ENCODE assay signal across 8 cellular contexts in genomic region chr11:62806611-62807121, GRCh38. TPM values are rescaled to one million over a fixed set of nuclear protein-coding genes. Genes with fewer than 3 reads are reported as not detected.
DNase-seq lines count a peak whose midpoint lies in the region; ATAC-seq and TF ChIP-seq lines count a peak whose summit lies in the region.

No MANE protein-coding gene starts in this region.

- H3K36me3 Mint-ChIP-seq in Caco-2 (ENCODE audit: insufficient read depth, unreplicated experiment), result peaks cover 47% of the 10 kb centered on the region
- H3K36me3 Mint-ChIP-seq in natural killer cell treated with Interleukin-12 subunit alpha and Interleukin-12 subunit beta and Interleukin-15 and Interleukin-18, amount 100 ng/mL, for 72 hours, result peaks cover 12% of the 10 kb centered on the region

- H3K27me3 ChIP-seq in Caco-2 (replicated peaks; ENCODE audit: control insufficient read depth, insufficient read depth, low read length), result no peaks in the 10 kb centered on the region
- H3K27me3 ChIP-seq in NT2/D1 (ENCODE audit: insufficient read depth, insufficient read length), result no peaks in the 10 kb centered on the region

- DNase-seq in Caco-2 (no peak), NT2/D1 (ENCODE audit: low read depth, low spot score) (no peak), coronary artery (ENCODE audit: low spot score) (no peak), NCI-H1436 treated with DMSO at 0.1 percent for 48 hours (lab: John Stamatoyannopoulos, UW) (no peak)
- no peak for DNase-seq in natural killer cell treated with Interleukin-12 subunit alpha and Interleukin-12 subunit beta and Interleukin-15 and Interleukin-18, amount 100 ng/mL, for 72 hours (ENCODE audit: low spot score)
- no peak for DNase-seq in central memory CD4-positive, alpha-beta T cell

- H3K27ac Mint-ChIP-seq in Caco-2 (ENCODE audit: unreplicated experiment), result peak overlapping the region; percentile 98
- peak overlapping the region; percentile 94 to 97 for H3K27ac Mint-ChIP-seq in natural killer cell treated with Interleukin-12 subunit alpha and Interleukin-12 subunit beta and Interleukin-15 and Interleukin-18, amount 100 ng/mL, for 72 hours

- H3K4me3 Mint-ChIP-seq in Caco-2 (ENCODE audit: unreplicated experiment), result peak overlapping the region; percentile 92
- H3K4me3 Mint-ChIP-seq in natural killer cell treated with Interleukin-12 subunit alpha and Interleukin-12 subunit beta and Interleukin-15 and Interleukin-18, amount 100 ng/mL, for 72 hours, result peak overlapping the region; percentile 95

- peak overlapping the region; percentile 85 to 95 for H3K27ac ChIP-seq in coronary artery

- H3K9me3 Mint-ChIP-seq in Caco-2 (ENCODE audit: unreplicated experiment), result no peaks in the 10 kb centered on the region
- no peaks in the 10 kb centered on the region for H3K9me3 Mint-ChIP-seq in natural killer cell treated with Interleukin-12 subunit alpha and Interleukin-12 subunit beta and Interleukin-15 and Interleukin-18, amount 100 ng/mL, for 72 hours

- intact Hi-C loops in Caco-2 (cut with micrococcal nuclease; ENCODE audit: unreplicated experiment), result no loop called here

- H3K4me3 ChIP-seq in Caco-2 (ENCODE audit: low read depth, low read length) (peak overlapping the region; percentile 4; the same call in 1 of the 2 replicates), NT2/D1 (ENCODE audit: insufficient read length, low read depth) (peak overlapping the region; percentile 98), coronary artery (no peak overlapping the region)

- H3K4me1 ChIP-seq in Caco-2, result no peaks in the 10 kb centered on the region; the same call in 1 of the 2 replicates
- peaks cover 7% of the 10 kb centered on the region for H3K4me1 ChIP-seq in NT2/D1 (ENCODE audit: insufficient read depth, insufficient read length)

- peaks cover 11% of the 10 kb centered on the region for H3K4me1 Mint-ChIP-seq in Caco-2 (ENCODE audit: low read depth, unreplicated experiment)
- H3K4me1 Mint-ChIP-seq in natural killer cell treated with Interleukin-12 subunit alpha and Interleukin-12 subunit beta and Interleukin-15 and Interleukin-18, amount 100 ng/mL, for 72 hours (ENCODE audit: low read depth in 2 of 2), result peaks cover 35 to 36% of the 10 kb centered on the region in 2 donors

- H3K27me3 Mint-ChIP-seq in Caco-2 (ENCODE audit: insufficient read depth, unreplicated experiment), result no peaks in the 10 kb centered on the region
- no peaks in the 10 kb centered on the region for H3K27me3 Mint-ChIP-seq in natural killer cell treated with Interleukin-12 subunit alpha and Interleukin-12 subunit beta and Interleukin-15 and Interleukin-18, amount 100 ng/mL, for 72 hours

- H3K36me3 ChIP-seq in Caco-2 (ENCODE audit: control insufficient read depth, insufficient read depth, low read length) (no peaks in the 10 kb centered on the region), NT2/D1 (ENCODE audit: insufficient read depth, insufficient read length, low read length) (peaks cover 34% of the 10 kb centered on the region)

- CTCF ChIA-PET in Caco-2 (lab: Charles Lee), result interaction anchor here (2.2 kb wide), 1 partner anchor 20 kb away, joined by 15 read pairs; the partner anchor contains the start of gene TMEM179B

- no peak for ATAC-seq in natural killer cell treated with Interleukin-12 subunit alpha and Interleukin-12 subunit beta and Interleukin-15 and Interleukin-18, amount 100 ng/mL, for 72 hours
- ATAC-seq in HG03469 (IDR thresholded peaks at IDR 0.05; ENCODE audit: unreplicated experiment) (no peak), GM18498 (IDR thresholded peaks at IDR 0.05; ENCODE audit: unreplicated experiment) (no peak)

- peak overlapping the region; percentile 81 for H3K9ac ChIP-seq in NT2/D1 (ENCODE audit: insufficient read length, low read depth)

- no TSS peak for BruUV-seq in Caco-2 (replicated peaks; lab: Mats Ljungman, UMichigan)

- POLR2A ChIA-PET in Caco-2 (lab: Charles Lee), result interaction anchor here (0.6 to 1.7 kb wide), 8 partner anchors 12 to 215 kb away, joined by 3 to 15 read pairs (median 6); partner anchors contain the start of genes POLR2G, STX5, TMEM179B and TUT1

- no peaks in the 10 kb centered on the region for H3K9me3 ChIP-seq in Caco-2
- H3K9me3 ChIP-seq in NT2/D1 (ENCODE audit: insufficient read depth, low read length), result no peaks in the 10 kb centered on the region

- TF ChIP-seq CTCF in Caco-2 (IDR thresholded peaks at IDR 0.05; ENCODE audit: insufficient read depth in 1 of 2, low read depth in 1 of 2, low read length in 1 of 2, severe bottlenecking in 1 of 2, unreplicated experiment in 1 of 2) (no peak), coronary artery (IDR thresholded peaks at IDR 0.05) (no peak)

RNA-seq across cellular contexts. Expression of gene NXF1, which starts 1.4 kb away (rescaled TPM):
- total RNA-seq in Caco-2 (2022), result 77.5 and 77.6 TPM in 2 replicates
- total RNA-seq in natural killer cell treated with Interleukin-12 subunit alpha and Interleukin-12 subunit beta and Interleukin-15 and Interleukin-18, amount 100 ng/mL, for 72 hours, result 100 to 1,000 TPM; 108 to 145 TPM

RNA-seq across cellular contexts. Expression of gene TMEM223, which starts 14.9 kb away (rescaled TPM):
- 22.7 and 28.1 TPM in 2 replicates for total RNA-seq in Caco-2 (2022)
- total RNA-seq in natural killer cell treated with Interleukin-12 subunit alpha and Interleukin-12 subunit beta and Interleukin-15 and Interleukin-18, amount 100 ng/mL, for 72 hours, result 10 to 100 TPM; 13.0 to 20.1 TPM

RNA-seq across cellular contexts. Expression of gene TMEM179B, which starts 19.5 kb away (rescaled TPM):
- 59.9 and 68.4 TPM in 2 replicates for total RNA-seq in Caco-2 (2022)
- total RNA-seq in natural killer cell treated with Interleukin-12 subunit alpha and Interleukin-12 subunit beta and Interleukin-15 and Interleukin-18, amount 100 ng/mL, for 72 hours, result 10 to 100 TPM; 30.5 to 31.1 TPM

RNA-seq across cellular contexts. Expression of gene STX5, which starts 25.2 kb away (rescaled TPM):
- total RNA-seq in Caco-2 (2022), result 39.9 and 44.2 TPM in 2 replicates
- 10 to 100 TPM; 32.0 to 53.4 TPM for total RNA-seq in natural killer cell treated with Interleukin-12 subunit alpha and Interleukin-12 subunit beta and Interleukin-15 and Interleukin-18, amount 100 ng/mL, for 72 hours

RNA-seq across cellular contexts. Expression of gene TEX54, which starts 26.0 kb away (rescaled TPM):
- total RNA-seq in Caco-2 (2022), result 0.95 TPM in 1 of 2 replicates, not detected in the other
- total RNA-seq in natural killer cell treated with Interleukin-12 subunit alpha and Interleukin-12 subunit beta and Interleukin-15 and Interleukin-18, amount 100 ng/mL, for 72 hours, result 1 to 10 TPM in 1 of 2 donors, not detected in 1; 1.0 TPM
